17 cellular contexts compared by ENCODE assay signal in the genomic region with DNA sequence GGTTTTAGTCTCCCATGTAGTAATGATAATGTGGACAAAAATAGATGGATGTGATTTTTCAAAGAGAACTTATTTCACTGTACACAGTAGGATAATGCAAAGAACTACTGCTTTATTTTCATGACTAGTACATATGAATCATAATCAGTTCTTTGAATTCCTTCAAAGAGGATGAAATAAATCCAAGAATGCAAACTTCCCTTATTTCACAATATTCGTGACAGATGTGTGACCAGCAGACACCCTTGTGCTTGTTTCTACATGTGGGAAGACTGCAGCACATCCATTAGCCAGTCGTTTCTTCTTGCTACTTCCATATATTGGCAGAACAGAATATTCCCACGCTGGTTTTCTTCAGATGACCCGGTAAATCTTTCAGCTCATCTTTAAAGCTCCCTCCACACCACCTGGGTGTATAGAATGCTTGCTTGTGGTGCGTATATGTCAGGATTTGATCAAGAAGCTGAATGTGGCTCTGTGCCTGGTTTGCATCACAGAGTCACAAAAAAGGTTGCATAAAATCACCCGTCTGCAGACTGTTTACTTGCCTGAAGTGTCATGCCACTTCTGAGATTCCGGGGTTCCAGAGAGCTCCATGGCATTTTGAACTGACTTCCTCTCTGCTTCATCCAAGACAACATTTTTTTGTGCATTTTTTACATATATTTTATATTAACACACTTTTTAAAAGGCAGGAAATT. TPM values are rescaled to one million over a fixed set of nuclear protein-coding genes. Genes with fewer than 3 reads are reported as not detected.
DNase-seq lines count a peak whose midpoint lies in the region; ATAC-seq and TF ChIP-seq lines count a peak whose summit lies in the region.
"Had no signal": no experiment of that assay in that cellular context is flagged by ENCODE, and none has a peak within 500 bp of the region (broad histone marks: within the 10 kb centered on the region; RNA-seq: fewer than 3 reads in every experiment).

No MANE protein-coding gene starts in this region.

- H3K9ac ChIP-seq in adipocyte (ENCODE audit: low read length), result no peak overlapping the region
- no peak overlapping the region for H3K9ac ChIP-seq in smooth muscle cell (ENCODE audit: low read depth)

- no peak for ATAC-seq in GM19467 (IDR thresholded peaks at IDR 0.05; ENCODE audit: unreplicated experiment)
- ATAC-seq: activated naive CD8-positive, alpha-beta T cell treated with anti-CD3 and anti-CD28 coated beads, Interleukin-2, amount 50 U/mL, for 24 hours; GM12878 had no signal

- peaks cover 16% of the 10 kb centered on the region for H3K4me1 ChIP-seq in adipocyte (ENCODE audit: control insufficient read depth, insufficient read depth, low read length)
- peaks cover 20% of the 10 kb centered on the region for H3K4me1 ChIP-seq in smooth muscle cell (ENCODE audit: low read depth)
- H3K4me1 ChIP-seq: tibial artery had no signal

- H4K20me1 ChIP-seq in smooth muscle cell (ENCODE audit: low read depth), result no peaks in the 10 kb centered on the region

- H3K4me3 ChIP-seq in adipocyte (ENCODE audit: low read length) (peak overlapping the region; percentile 67), fibroblast of the aortic adventitia (ENCODE audit: low read depth, low read length) (no peak overlapping the region), smooth muscle cell (no peak overlapping the region)
- H3K4me3 ChIP-seq: GM12878, tibial artery had no signal

- H3K27me3 ChIP-seq in adipocyte (replicated peaks; ENCODE audit: control insufficient read depth, insufficient read depth, low read length) (no peaks in the 10 kb centered on the region), smooth muscle cell (ENCODE audit: low read depth) (no peaks in the 10 kb centered on the region)
- H3K27me3 ChIP-seq: tibial artery had no signal

- H3K27ac ChIP-seq in smooth muscle cell (ENCODE audit: low read depth), result peak overlapping the region; percentile 30
- H3K27ac ChIP-seq: tibial artery had no signal

- H3K9me3 ChIP-seq in adipocyte (ENCODE audit: control insufficient read depth, low read length) (no peaks in the 10 kb centered on the region), smooth muscle cell (replicated peaks; ENCODE audit: low read depth) (no peaks in the 10 kb centered on the region)
- H3K9me3 ChIP-seq: tibial artery had no signal

- DNase-seq in DMS53 (lab: John Stamatoyannopoulos, UW) (peak; percentile 3), DMS53 treated with DMSO at 0.1 percent for 48 hours (lab: John Stamatoyannopoulos, UW; ENCODE audit: unreplicated experiment) (no peak), adipocyte (ENCODE audit: low read depth) (peak; percentile 91), fibroblast of the aortic adventitia (ENCODE audit: low read depth) (peak; percentile 74), smooth muscle cell (lab: John Stamatoyannopoulos, UW; ENCODE audit: unreplicated experiment) (no peak), hippocampal formation (lab: John Stamatoyannopoulos, UW) (no peak)
- no peak for DNase-seq in stimulated activated CD4-positive, alpha-beta T cell treated with anti-CD3 and anti-CD28 coated beads, Interleukin-12 subunit alpha, Interleukin-12 subunit beta, amount 100 ng/mL, for 4 hours
- DNase-seq: 8988T; activated CD4-positive, alpha-beta T cell treated with anti-CD3 and anti-CD28 coated beads for 1 hour; activated naive CD8-positive, alpha-beta T cell treated with anti-CD3 and anti-CD28 coated beads, Interleukin-2, amount 50 U/mL, for 24 hours; activated T-cell treated with anti-CD3 and anti-CD28 coated beads, Interleukin-2, amount 50 U/mL, for 1 hour; Karpas-422; NCI-H2029; T-helper 1 cell; tibial artery had no signal

- WGBS in smooth muscle cell (ENCODE audit: low lambda C conversion rate), result 42% methylated on average over 7 of the region's 7 CpGs

- H3K36me3 ChIP-seq in adipocyte (ENCODE audit: control insufficient read depth, insufficient read depth, low read length, severe bottlenecking) (no peaks in the 10 kb centered on the region), smooth muscle cell (ENCODE audit: low read depth) (no peaks in the 10 kb centered on the region)
- H3K36me3 ChIP-seq: tibial artery had no signal

- peak overlapping the region; percentile 49 for H2AFZ ChIP-seq in smooth muscle cell (ENCODE audit: low read depth)

- H3K4me2 ChIP-seq in smooth muscle cell, result peak overlapping the region; percentile 73

- no peaks in the 10 kb centered on the region for H3F3A ChIP-seq in smooth muscle cell (ENCODE audit: low read depth)

- H3K79me2 ChIP-seq in smooth muscle cell (ENCODE audit: low read depth), result no peaks in the 10 kb centered on the region

- TF ChIP-seq CTCF in fibroblast of the aortic adventitia (IDR thresholded peaks at IDR 0.05; ENCODE audit: insufficient read depth, low read length), result no peak
- TF ChIP-seq CTCF in smooth muscle cell (IDR thresholded peaks at IDR 0.05; ENCODE audit: borderline replicate concordance, insufficient read depth, poor library complexity, severe bottlenecking), result no peak

RNA-seq across cellular contexts. Expression of a gene that starts 47.7 kb away (rescaled TPM):
- total RNA-seq in fibroblast of the aortic adventitia (ENCODE audit: low replicate concordance) (29.2 and 32.8 TPM in 2 replicates), smooth muscle cell (18.3 and 22.9 TPM in 2 replicates)
- 1.4 and 1.5 TPM in 2 replicates for polyA plus RNA-seq in smooth muscle cell
- polyA plus RNA-seq: GM12878 had no signal

Comparison
In these comparisons a context has a peak if more than half of its experiments do, and no peak if none do; other contexts are left out.
1. DNase-seq: peak in DMS53 (single experiment), adipocyte (single experiment) and fibroblast of the aortic adventitia (single experiment); none in DMS53 treated with DMSO at 0.1 percent for 48 hours (single experiment), smooth muscle cell (single experiment), stimulated activated CD4-positive, alpha-beta T cell treated with anti-CD3 and anti-CD28 coated beads, Interleukin-12 subunit alpha, Interleukin-12 subunit beta, amount 100 ng/mL, for 4 hours (single experiment) and hippocampal formation (0 of 2).